10 cellular contexts compared by ENCODE assay signal in genomic region chr2:105403785-105404698, GRCh38. TPM values are rescaled to one million over a fixed set of nuclear protein-coding genes. Genes with fewer than 3 reads are reported as not detected.
A peak's percentile ranks its signal among the peaks of the same experiment; 100 is the strongest.
DNase-seq lines count a peak whose midpoint lies in the region; ATAC-seq, FAIRE-seq and TF ChIP-seq lines count a peak whose summit lies in the region.
"Had no signal": no experiment of that assay in that cellular context is flagged by ENCODE, and none has a peak within 500 bp of the region (broad histone marks: within the 10 kb centered on the region; RNA-seq: fewer than 3 reads in every experiment).

No MANE protein-coding gene starts in this region.

- no peaks in the 10 kb centered on the region for H3K79me2 ChIP-seq in keratinocyte (ENCODE audit: control insufficient read depth, insufficient read depth, low read length)

- H3K27me3 ChIP-seq in keratinocyte (ENCODE audit: control insufficient read depth, extremely low read depth, insufficient read depth, low read length): no peaks in the 10 kb centered on the region

- no peaks in the 10 kb centered on the region for H3K9me3 ChIP-seq in keratinocyte (ENCODE audit: control insufficient read depth, low read depth, low read length)

- POLR2A ChIA-PET in activated CD8-positive, alpha-beta T cell treated with anti-CD3 and anti-CD28 coated beads for 36 hours (lab: Charles Lee): no interaction called here
- POLR2A ChIA-PET in activated CD8-positive, alpha-beta T cell treated with anti-CD3 and anti-CD28 coated beads, Interleukin-2, amount 10 ng/mL, durations not matched to agents 7 days and 5 days (lab: Charles Lee): no interaction called here
- POLR2A ChIA-PET in WTC11 (lab: Charles Lee): interaction anchor here (1.0 kb wide), 1 partner anchor 12 kb away, joined by 3 read pairs; no protein-coding TSS in a partner anchor

- H3K27ac ChIP-seq in keratinocyte (ENCODE audit: control insufficient read depth, insufficient read depth, low read length): peak overlapping the region; percentile 94

- ATAC-seq in activated CD8-positive, alpha-beta T cell treated with anti-CD3 and anti-CD28 coated beads for 36 hours: peak; percentile 20
- no peak for ATAC-seq in activated CD8-positive, alpha-beta T cell treated with anti-CD3 and anti-CD28 coated beads, Interleukin-2, amount 10 ng/mL, durations not matched to agents 7 days and 5 days
- ATAC-seq in WTC11 (peak; percentile 58), GM21619 (IDR thresholded peaks at IDR 0.05; ENCODE audit: unreplicated experiment) (no peak), HG03342 (IDR thresholded peaks at IDR 0.05; ENCODE audit: unreplicated experiment) (no peak)

- H3K36me3 ChIP-seq in keratinocyte (ENCODE audit: control insufficient read depth in 2 of 2, extremely low read depth in 1 of 2, insufficient read depth in 2 of 2, low read length in 2 of 2): no peaks in the 10 kb centered on the region

- dilution Hi-C loops in keratinocyte (cut with MboI; ENCODE audit: extremely low pct_ligation_motif_present, low sequenced_read_pairs): no loop called here

- intact Hi-C loops in activated CD8-positive, alpha-beta T cell treated with anti-CD3 and anti-CD28 coated beads for 36 hours (cut with micrococcal nuclease): no loop called here

- H3K36me3 Mint-ChIP-seq in activated CD8-positive, alpha-beta T cell treated with anti-CD3 and anti-CD28 coated beads for 36 hours (ENCODE audit: low read depth): no peaks in the 10 kb centered on the region
- H3K36me3 Mint-ChIP-seq in activated CD8-positive, alpha-beta T cell treated with anti-CD3 and anti-CD28 coated beads, Interleukin-2, amount 10 ng/mL, durations not matched to agents 7 days and 5 days (ENCODE audit: low read depth): peaks cover 2% of the 10 kb centered on the region
- H3K36me3 Mint-ChIP-seq in WTC11: peaks cover 7% of the 10 kb centered on the region; the same call in 1 of the 2 replicates
- H3K36me3 Mint-ChIP-seq: CD4-positive, CD25-positive, alpha-beta regulatory T cell had no signal

- H3K4me1 ChIP-seq in keratinocyte (ENCODE audit: control insufficient read depth, extremely low read depth, insufficient read depth, low read length): peaks cover 58% of the 10 kb centered on the region

- no peaks in the 10 kb centered on the region for H3K9me1 ChIP-seq in keratinocyte (ENCODE audit: control insufficient read depth, extremely low read depth, insufficient read depth, low read length)

- no peak overlapping the region for H3K4me3 Mint-ChIP-seq in activated CD8-positive, alpha-beta T cell treated with anti-CD3 and anti-CD28 coated beads for 36 hours
- no peak overlapping the region for H3K4me3 Mint-ChIP-seq in activated CD8-positive, alpha-beta T cell treated with anti-CD3 and anti-CD28 coated beads, Interleukin-2, amount 10 ng/mL, durations not matched to agents 7 days and 5 days
- H3K4me3 Mint-ChIP-seq in WTC11: no peak overlapping the region
- H3K4me3 Mint-ChIP-seq: CD4-positive, CD25-positive, alpha-beta regulatory T cell had no signal

- DNase-seq in activated CD8-positive, alpha-beta T cell treated with anti-CD3 and anti-CD28 coated beads for 36 hours: no peak
- no peak for DNase-seq in activated CD8-positive, alpha-beta T cell treated with anti-CD3 and anti-CD28 coated beads, Interleukin-2, amount 10 ng/mL, durations not matched to agents 7 days and 5 days
- peak; percentile 38 for DNase-seq in WTC11 (ENCODE audit: low spot score)
- peak; percentile 99 for DNase-seq in keratinocyte (ENCODE audit: low read depth, low spot score)
- DNase-seq in activated effector memory CD4-positive, alpha-beta T cell treated with Interleukin-2 at 50 U/mL for 16 hours: no peak
- DNase-seq in NCI-H526 treated with DMSO at 0.1 percent for 48 hours (lab: John Stamatoyannopoulos, UW): no peak
- DNase-seq: CD4-positive, CD25-positive, alpha-beta regulatory T cell; NCI-H187 treated with DMSO at 0.1 percent for 48 hours had no signal

- peak overlapping the region; percentile 78 for H3K9ac ChIP-seq in keratinocyte (ENCODE audit: control insufficient read depth, extremely low read depth, insufficient read depth, low read length)

- H2AFZ ChIP-seq in keratinocyte (ENCODE audit: control insufficient read depth, low read length): peak overlapping the region; percentile 57

- H4K20me1 ChIP-seq in keratinocyte (ENCODE audit: control insufficient read depth, extremely low read depth, insufficient read depth, low read length): no peaks in the 10 kb centered on the region

- H3K9me3 Mint-ChIP-seq in activated CD8-positive, alpha-beta T cell treated with anti-CD3 and anti-CD28 coated beads for 36 hours: no peaks in the 10 kb centered on the region
- H3K9me3 Mint-ChIP-seq in activated CD8-positive, alpha-beta T cell treated with anti-CD3 and anti-CD28 coated beads, Interleukin-2, amount 10 ng/mL, durations not matched to agents 7 days and 5 days (ENCODE audit: insufficient read depth): no peaks in the 10 kb centered on the region
- peaks cover 4% of the 10 kb centered on the region for H3K9me3 Mint-ChIP-seq in WTC11

- H3K4me1 Mint-ChIP-seq in activated CD8-positive, alpha-beta T cell treated with anti-CD3 and anti-CD28 coated beads for 36 hours (ENCODE audit: low read depth): no peaks in the 10 kb centered on the region
- H3K4me1 Mint-ChIP-seq in activated CD8-positive, alpha-beta T cell treated with anti-CD3 and anti-CD28 coated beads, Interleukin-2, amount 10 ng/mL, durations not matched to agents 7 days and 5 days (ENCODE audit: low read depth): peaks cover 6% of the 10 kb centered on the region
- peaks cover 22% of the 10 kb centered on the region for H3K4me1 Mint-ChIP-seq in WTC11

- no peak overlapping the region for H3K27ac Mint-ChIP-seq in activated CD8-positive, alpha-beta T cell treated with anti-CD3 and anti-CD28 coated beads for 36 hours
- no peak overlapping the region for H3K27ac Mint-ChIP-seq in activated CD8-positive, alpha-beta T cell treated with anti-CD3 and anti-CD28 coated beads, Interleukin-2, amount 10 ng/mL, durations not matched to agents 7 days and 5 days
- no peak overlapping the region for H3K27ac Mint-ChIP-seq in WTC11
- H3K27ac Mint-ChIP-seq: CD4-positive, CD25-positive, alpha-beta regulatory T cell had no signal

- no peak for TF ChIP-seq CTCF in activated CD8-positive, alpha-beta T cell treated with anti-CD3 and anti-CD28 coated beads for 36 hours (IDR thresholded peaks at IDR 0.05)
- TF ChIP-seq CTCF in WTC11 (IDR thresholded peaks at IDR 0.05) (no peak), keratinocyte (optimal IDR thresholded peaks at IDR 0.05 in 1 of 3, IDR thresholded peaks at IDR 0.05 in 1 of 3, conservative IDR thresholded peaks at IDR 0.05 in 1 of 3; ENCODE audit: extremely low read depth in 1 of 3, insufficient read depth in 2 of 3, low read length in 3 of 3) (peak; percentile 25 to 60 (median 36))

- H3K27me3 Mint-ChIP-seq in activated CD8-positive, alpha-beta T cell treated with anti-CD3 and anti-CD28 coated beads for 36 hours: peaks cover 21% of the 10 kb centered on the region
- H3K27me3 Mint-ChIP-seq in activated CD8-positive, alpha-beta T cell treated with anti-CD3 and anti-CD28 coated beads, Interleukin-2, amount 10 ng/mL, durations not matched to agents 7 days and 5 days (ENCODE audit: low read depth): peaks cover 27% of the 10 kb centered on the region
- peaks cover 20% of the 10 kb centered on the region for H3K27me3 Mint-ChIP-seq in WTC11 (ENCODE audit: low read depth)

- peak overlapping the region; percentile 94 for H3K4me2 ChIP-seq in keratinocyte (ENCODE audit: control insufficient read depth, extremely low read depth, insufficient read depth, low read depth, low read length)

- CTCF ChIA-PET in activated CD8-positive, alpha-beta T cell treated with anti-CD3 and anti-CD28 coated beads for 36 hours (lab: Charles Lee): interaction anchor here (0.7 to 2.0 kb wide), 5 partner anchors 9 to 35 kb away, joined by 3 to 5 read pairs (median 4); no protein-coding TSS in a partner anchor
- CTCF ChIA-PET in activated CD8-positive, alpha-beta T cell treated with anti-CD3 and anti-CD28 coated beads, Interleukin-2, amount 10 ng/mL, durations not matched to agents 7 days and 5 days (lab: Charles Lee): interaction anchor here (0.7 kb wide), 1 partner anchor 35 kb away, joined by 3 read pairs; no protein-coding TSS in a partner anchor
- CTCF ChIA-PET in WTC11 (lab: Charles Lee): interaction anchor here (0.7 to 1.6 kb wide), 15 partner anchors 9 to 122 kb away, joined by 3 to 7 read pairs (median 3); no protein-coding TSS in a partner anchor

- peak; percentile 93 for FAIRE-seq in keratinocyte (lab: Jason Lieb, UNC)

- H3K4me3 ChIP-seq in keratinocyte (ENCODE audit: control insufficient read depth in 2 of 3, extremely low read depth in 1 of 3, insufficient read depth in 2 of 3, low read depth in 1 of 3, low read length in 3 of 3): peak overlapping the region in 2 of 3 experiments; percentile 51 to 60

TF ChIP-seq in WTC11, 78 proteins besides CTCF, POLR2A, EP300 and RAD21 (continues in another document):
- TF ChIP-seq FOXJ3 (CRISPR knock-in tag; IDR thresholded peaks at IDR 0.05; ENCODE audit: borderline replicate concordance): no peak

RNA-seq across cellular contexts. Expression of gene FHL2, which starts 5.2 kb away (rescaled TPM):
- total RNA-seq in activated CD8-positive, alpha-beta T cell treated with anti-CD3 and anti-CD28 coated beads for 36 hours: 1 to 10 TPM; 3.3 to 4.4 TPM
- 1 to 10 TPM; 1.9 to 2.2 TPM for total RNA-seq in activated CD8-positive, alpha-beta T cell treated with anti-CD3 and anti-CD28 coated beads, Interleukin-2, amount 10 ng/mL, durations not matched to agents 7 days and 5 days
- total RNA-seq in WTC11 (2021): 21.1 to 22.2 TPM (median 22.1 TPM) in 3 replicates
- 132 to 175 TPM (median 144 TPM) in 3 replicates for polyA plus RNA-seq in keratinocyte
- polyA plus RNA-seq in keratinocyte (2011; ENCODE audit: low read depth): 27.1 TPM
- 139 and 154 TPM in 2 replicates for polyA plus RNA-seq in keratinocyte (2011; cell fraction: cytosol; rRNA removed)
- polyA plus RNA-seq in keratinocyte (2011; cell fraction: nucleus; rRNA removed): 104 and 114 TPM in 2 replicates
- polyA plus RNA-seq in keratinocyte (2012; ENCODE audit: low replicate concordance): 91.4 and 116 TPM in 2 replicates
- polyA minus RNA-seq in keratinocyte: 130 to 194 TPM (median 145 TPM) in 3 replicates
- 77.3 TPM for polyA minus RNA-seq in keratinocyte (2011; cell fraction: cytosol; rRNA and poly(A)+ RNA removed)
- polyA minus RNA-seq in keratinocyte (2011; cell fraction: nucleus; rRNA and poly(A)+ RNA removed): 44.9 and 62.7 TPM in 2 replicates

Comparison
In these comparisons a context has a peak if more than half of its experiments do, and no peak if none do; other contexts are left out.
1. ATAC-seq: peak in activated CD8-positive, alpha-beta T cell treated with anti-CD3 and anti-CD28 coated beads for 36 hours (single experiment) and WTC11 (single experiment); none in activated CD8-positive, alpha-beta T cell treated with anti-CD3 and anti-CD28 coated beads, Interleukin-2, amount 10 ng/mL, durations not matched to agents 7 days and 5 days (single experiment), GM21619 (single experiment) and HG03342 (single experiment).
2. DNase-seq: peak in WTC11 (single experiment) and keratinocyte (single experiment); none in activated CD8-positive, alpha-beta T cell treated with anti-CD3 and anti-CD28 coated beads for 36 hours (single experiment), activated CD8-positive, alpha-beta T cell treated with anti-CD3 and anti-CD28 coated beads, Interleukin-2, amount 10 ng/mL, durations not matched to agents 7 days and 5 days (single experiment), activated effector memory CD4-positive, alpha-beta T cell treated with Interleukin-2 at 50 U/mL for 16 hours (single experiment) and NCI-H526 treated with DMSO at 0.1 percent for 48 hours (single experiment).
3. CTCF ChIP-seq: peak in keratinocyte (3 of 3); none in activated CD8-positive, alpha-beta T cell treated with anti-CD3 and anti-CD28 coated beads for 36 hours (single experiment) and WTC11 (single experiment).